ENCODE assay signal across 19 cellular contexts in the genomic region with DNA sequence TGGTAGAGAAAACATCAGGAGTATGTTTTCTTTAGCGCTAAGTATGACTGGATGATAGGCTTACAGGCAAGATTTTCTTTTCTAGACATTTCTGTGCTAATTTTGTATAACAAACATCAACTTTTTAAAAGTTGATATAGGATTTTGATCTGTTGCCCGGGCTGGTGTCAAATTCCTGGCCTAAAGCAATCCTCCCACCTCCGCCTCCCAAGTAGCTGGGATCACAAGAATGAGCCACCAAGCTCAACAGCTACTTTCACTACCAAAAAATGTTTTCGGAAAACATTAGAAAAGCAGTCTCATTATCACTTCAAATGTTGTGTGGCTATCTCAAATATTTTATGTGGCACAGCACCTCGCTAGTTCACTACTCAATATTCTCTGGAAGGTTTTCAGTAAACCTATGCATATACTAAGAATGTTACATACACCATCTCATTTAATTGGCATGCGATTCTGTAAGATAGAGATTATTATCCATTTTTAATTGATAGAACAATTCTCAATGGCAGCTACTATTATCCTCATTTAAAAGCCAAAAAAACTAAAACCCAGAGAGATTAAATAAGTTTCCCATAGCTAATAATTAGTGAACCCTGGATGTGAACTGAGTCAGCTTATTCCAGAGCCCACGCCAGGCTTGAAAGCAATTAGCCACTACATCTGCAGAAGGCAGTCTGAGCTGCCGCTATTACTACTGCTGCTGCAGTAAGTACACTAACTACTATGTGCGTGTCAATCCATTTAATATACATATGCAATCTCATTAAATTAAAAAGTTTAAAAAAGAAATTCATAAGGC. TPM values are rescaled to one million over a fixed set of nuclear protein-coding genes. Genes with fewer than 3 reads are reported as not detected.
DNase-seq lines count a peak whose midpoint lies in the region; ATAC-seq and TF ChIP-seq lines count a peak whose summit lies in the region.
"Had no signal": no experiment of that assay in that cellular context is flagged by ENCODE, and none has a peak within 500 bp of the region (broad histone marks: within the 10 kb centered on the region; RNA-seq: fewer than 3 reads in every experiment).

No MANE protein-coding gene starts in this region.

- H3K4ac ChIP-seq in IMR-90 (ENCODE audit: low read depth, low read length) = no peak overlapping the region

- no peak overlapping the region for H4K8ac ChIP-seq in IMR-90 (ENCODE audit: low read depth in 2 of 2, low read length in 2 of 2)

- H4K5ac ChIP-seq in IMR-90 (ENCODE audit: low read depth, low read length) = no peak overlapping the region

- no TSS peak for BruUV-seq in IMR-90 (replicated peaks; lab: Mats Ljungman, UMichigan)
- no TSS peak for BruUV-seq in mammary epithelial cell (replicated peaks; lab: Mats Ljungman, UMichigan)

- no peaks in the 10 kb centered on the region for H3K27me3 ChIP-seq in CD8-positive, alpha-beta T cell (ENCODE audit: insufficient read depth, low read length)
- no peaks in the 10 kb centered on the region for H3K27me3 ChIP-seq in IMR-90 (ENCODE audit: control insufficient read depth, insufficient read depth, low read length)
- H3K27me3 ChIP-seq in mammary epithelial cell (ENCODE audit: insufficient read depth, low read length) = no peaks in the 10 kb centered on the region
- H3K27me3 ChIP-seq in upper lobe of left lung = no peaks in the 10 kb centered on the region
- H3K27me3 ChIP-seq: adrenal gland, dorsolateral prefrontal cortex, ovary, sigmoid colon had no signal

- H4K91ac ChIP-seq in IMR-90 (ENCODE audit: insufficient read depth, low read depth, low read length) = no peak overlapping the region

- no peaks in the 10 kb centered on the region for H3K9me3 Mint-ChIP-seq in CD8-positive, alpha-beta T cell

- CTCF ChIA-PET in CD8-positive, alpha-beta T cell (lab: Charles Lee) = no interaction called here
- CTCF ChIA-PET in IMR-90 (lab: Yijun Ruan, JAX) = interaction anchor here (0.7 to 1.0 kb wide), 2 partner anchors 18 to 39 kb away, joined by 3 to 4 read pairs; no protein-coding TSS in a partner anchor
- CTCF ChIA-PET in mammary epithelial cell (lab: Charles Lee; ENCODE audit: low non-redundant PET) = no interaction called here

- no peak for TF ChIP-seq EP300 in upper lobe of left lung (IDR thresholded peaks at IDR 0.05)

- H3K27ac Mint-ChIP-seq in CD8-positive, alpha-beta T cell = peak overlapping the region; percentile 11
- H3K27ac Mint-ChIP-seq: B cell had no signal

- no peak overlapping the region for H2AK5ac ChIP-seq in IMR-90 (ENCODE audit: low read depth, low read length)

- no peak overlapping the region for H2BK5ac ChIP-seq in IMR-90 (ENCODE audit: low read depth, low read length, poor library complexity, severe bottlenecking)

- no peak for TF ChIP-seq POLR2A in IMR-90 (IDR thresholded peaks at IDR 0.05; ENCODE audit: low read depth, low read length)
- no peak for TF ChIP-seq POLR2A in upper lobe of left lung (IDR thresholded peaks at IDR 0.05)

- H3K27me3 Mint-ChIP-seq in CD8-positive, alpha-beta T cell (ENCODE audit: low read depth) = no peaks in the 10 kb centered on the region
- H3K27me3 Mint-ChIP-seq: B cell had no signal

- no peak overlapping the region for H3K4me3 ChIP-seq in CD8-positive, alpha-beta T cell (ENCODE audit: low read depth, low read length)
- H3K4me3 ChIP-seq in IMR-90 (ENCODE audit: insufficient read depth, low read depth, low read length) = no peak overlapping the region
- H3K4me3 ChIP-seq in mammary epithelial cell (replicated peaks in 1 of 3; ENCODE audit: insufficient read depth in 1 of 3, low read depth in 2 of 3, low read length in 3 of 3) = no peak overlapping the region
- H3K4me3 ChIP-seq in upper lobe of left lung = no peak overlapping the region
- H3K4me3 ChIP-seq: A549, adrenal gland, dorsolateral prefrontal cortex, ovary, sigmoid colon had no signal

- H3K9ac ChIP-seq in IMR-90 (ENCODE audit: low read depth, low read length) (no peak overlapping the region), mammary epithelial cell (ENCODE audit: insufficient read depth, low read length) (no peak overlapping the region)

- H3K27ac ChIP-seq in CD8-positive, alpha-beta T cell (ENCODE audit: low read depth, low read length) = no peak overlapping the region
- H3K27ac ChIP-seq in IMR-90 (ENCODE audit: insufficient read depth, low read length) (no peak overlapping the region), mammary epithelial cell (ENCODE audit: insufficient read depth, low read depth, low read length) (peak overlapping the region; percentile 39), upper lobe of left lung (no peak overlapping the region)
- H3K27ac ChIP-seq: A549, adrenal gland, dorsolateral prefrontal cortex, ovary, sigmoid colon had no signal

- peaks cover 89% of the 10 kb centered on the region for H4K20me1 ChIP-seq in IMR-90 (ENCODE audit: insufficient read depth, low read length)
- H4K20me1 ChIP-seq in mammary epithelial cell (ENCODE audit: insufficient read depth, low read length) = no peaks in the 10 kb centered on the region

- no peak for TF ChIP-seq CTCF in CD8-positive, alpha-beta T cell (IDR thresholded peaks at IDR 0.05)
- TF ChIP-seq CTCF in IMR-90 (conservative IDR thresholded peaks at IDR 0.05; ENCODE audit: low read depth, low read length) = no peak
- TF ChIP-seq CTCF in mammary epithelial cell (conservative IDR thresholded peaks at IDR 0.05 in 1 of 2, IDR thresholded peaks at IDR 0.05 in 1 of 2; ENCODE audit: extremely low read depth in 1 of 2, insufficient read depth in 1 of 2, low read depth in 1 of 2, low read length in 2 of 2) = no peak
- TF ChIP-seq CTCF in upper lobe of left lung (IDR thresholded peaks at IDR 0.05) = no peak

- POLR2A ChIA-PET in CD8-positive, alpha-beta T cell (lab: Charles Lee) = no interaction called here
- POLR2A ChIA-PET in IMR-90 (lab: Charles Lee; ENCODE audit: unreplicated experiment) = no interaction called here

- WGBS in IMR-90 (ENCODE audit: extremely low coverage in 2 of 2, insufficient read length in 1 of 2), 2 experiments = no CpG with 5 or more reads among the region's 9 CpGs
- WGBS in mammary epithelial cell (ENCODE audit: low coverage, missing lambda C conversion rate) = 48% methylated on average over 9 of the region's 9 CpGs
- 86 to 87% methylated on average over 9 of the region's 9 CpGs for WGBS in upper lobe of left lung, 2 donors

- no peak overlapping the region for H2BK120ac ChIP-seq in IMR-90 (ENCODE audit: low read depth, low read length)

- H2AFZ ChIP-seq in IMR-90 (replicated peaks; ENCODE audit: low read length, poor library complexity) (no peak overlapping the region), mammary epithelial cell (ENCODE audit: low read depth, low read length) (no peak overlapping the region)

- H3K4me2 ChIP-seq in IMR-90 (ENCODE audit: low read depth, low read length) (peak overlapping the region; percentile 16; the same call in 1 of the 2 replicates), mammary epithelial cell (ENCODE audit: insufficient read depth, low read depth, low read length) (peak overlapping the region; percentile 63)
- H3K4me2 ChIP-seq: A549 had no signal

- peaks cover 34% of the 10 kb centered on the region for H3K36me3 Mint-ChIP-seq in CD8-positive, alpha-beta T cell

- H3K79me2 ChIP-seq in mammary epithelial cell (ENCODE audit: insufficient read depth, low read length) = peaks cover 93% of the 10 kb centered on the region

- H2BK20ac ChIP-seq in IMR-90 (ENCODE audit: low read depth, low read length) = no peak overlapping the region

- DNase-seq in CD8-positive, alpha-beta T cell = no peak
- DNase-seq in IMR-90 (peak; percentile 30), mammary epithelial cell (no peak), kidney tubule cell (ENCODE audit: low spot score) (peak; percentile 39), NCI-H2227 (lab: John Stamatoyannopoulos, UW; ENCODE audit: unreplicated experiment) (no peak), NCI-H1436 treated with DMSO at 0.1 percent for 48 hours (lab: John Stamatoyannopoulos, UW) (no peak), upper lobe of left lung (no peak)
- DNase-seq: activated CD4-positive, alpha-beta T cell treated with anti-CD3 and anti-CD28 coated beads, Interleukin-2, amount 50 U/mL, for 48 hours; activated effector memory CD4-positive, alpha-beta T cell treated with Interleukin-2 at 50 U/mL for 16 hours; adrenal gland; DMS79; dorsolateral prefrontal cortex; foreskin melanocyte; NCI-H1105; ovary; sigmoid colon had no signal

- H3K4me1 Mint-ChIP-seq in CD8-positive, alpha-beta T cell (ENCODE audit: low read depth) = peaks cover 57% of the 10 kb centered on the region

- ATAC-seq in CD8-positive, alpha-beta T cell = no peak
- ATAC-seq in IMR-90 (ENCODE audit: low read depth) (peak; percentile 52), GM19455 (IDR thresholded peaks at IDR 0.05; ENCODE audit: unreplicated experiment) (no peak), upper lobe of left lung (ENCODE audit: low FRiP score in 2 of 2) (no peak)
- ATAC-seq: A549 had no signal

- in situ Hi-C loops in IMR-90 (cut with MboI; ENCODE audit: low sequenced_read_pairs) = no loop called here
- in situ Hi-C loops in mammary epithelial cell (cut with MboI; ENCODE audit: low sequenced_read_pairs in 2 of 2) = no loop called here

- H3K18ac ChIP-seq in IMR-90 (ENCODE audit: low read depth, low read length) = no peak overlapping the region

- H2AK9ac ChIP-seq in IMR-90 (replicated peaks; ENCODE audit: low read depth, low read length, poor library complexity) = no peak overlapping the region

- TF ChIP-seq RAD21 in IMR-90 (IDR thresholded peaks at IDR 0.05; ENCODE audit: low read length) = no peak

- peaks cover 34 to 81% of the 10 kb centered on the region in 2 experiments for H3K79me1 ChIP-seq in IMR-90 (ENCODE audit: low read depth in 1 of 2, low read length in 2 of 2)

- H3K4me3 Mint-ChIP-seq in CD8-positive, alpha-beta T cell = no peak overlapping the region
- H3K4me3 Mint-ChIP-seq: B cell had no signal

- H3K56ac ChIP-seq in IMR-90 (ENCODE audit: extremely low read depth, insufficient read depth, low read length) = no peak overlapping the region

- H3K23ac ChIP-seq in IMR-90 (ENCODE audit: low read depth, low read length) = no peak overlapping the region

- no peaks in the 10 kb centered on the region for H3K36me3 ChIP-seq in CD8-positive, alpha-beta T cell (ENCODE audit: insufficient read depth, low read length)
- H3K36me3 ChIP-seq in IMR-90 (ENCODE audit: control insufficient read depth, insufficient read depth, low read length) (no peaks in the 10 kb centered on the region; the same call in 1 of the 2 replicates), mammary epithelial cell (ENCODE audit: insufficient read depth, low read length) (peaks cover 3% of the 10 kb centered on the region), upper lobe of left lung (peaks cover 0 to 5% (median 0%) of the 10 kb centered on the region in 4 donors)
- H3K36me3 ChIP-seq: adrenal gland, ovary, sigmoid colon had no signal

- dilution Hi-C loops in IMR-90 (cut with HindIII; ENCODE audit: low sequenced_read_pairs, unreplicated experiment) = no loop called here
- dilution Hi-C loops in mammary epithelial cell (cut with HindIII; ENCODE audit: low sequenced_read_pairs) = no loop called here

- peaks cover 23% of the 10 kb centered on the region for H3K9me1 ChIP-seq in IMR-90 (ENCODE audit: insufficient read depth, low read length)

- no peak overlapping the region for H2BK15ac ChIP-seq in IMR-90 (ENCODE audit: low read depth, low read length)

- intact Hi-C loops in CD8-positive, alpha-beta T cell (cut with DNase I, micrococcal nuclease) = no loop called here
- intact Hi-C loops in IMR-90 (cut with micrococcal nuclease) = no loop called here
- intact Hi-C loops in mammary epithelial cell (cut with micrococcal nuclease) = no loop called here

- peaks cover 17% of the 10 kb centered on the region for H3K4me1 ChIP-seq in CD8-positive, alpha-beta T cell (ENCODE audit: insufficient read depth, low read length)
- H3K4me1 ChIP-seq in IMR-90 (ENCODE audit: control insufficient read depth, insufficient read depth, low read length) (peaks cover 16% of the 10 kb centered on the region), mammary epithelial cell (ENCODE audit: insufficient read depth, low read length) (peaks cover 32% of the 10 kb centered on the region), upper lobe of left lung (peaks cover 22 to 53% (median 30%) of the 10 kb centered on the region in 4 donors)
- H3K4me1 ChIP-seq: A549 had no signal

- no peaks in the 10 kb centered on the region for H3K9me3 ChIP-seq in CD8-positive, alpha-beta T cell (ENCODE audit: low read length)
- H3K9me3 ChIP-seq in IMR-90 (ENCODE audit: control insufficient read depth, insufficient read depth, low read length) (no peaks in the 10 kb centered on the region), mammary epithelial cell (replicated peaks; ENCODE audit: insufficient read depth, low read length) (no peaks in the 10 kb centered on the region), upper lobe of left lung (no peaks in the 10 kb centered on the region)
- H3K9me3 ChIP-seq: adrenal gland, ovary, sigmoid colon had no signal

- H3K14ac ChIP-seq in IMR-90 (replicated peaks; ENCODE audit: low read depth, low read length) = no peak overlapping the region

RNA-seq across cellular contexts. Expression of gene CREBBP, which starts 41.7 kb away (rescaled TPM):
- 100 to 1,000 TPM; 186 to 189 TPM for total RNA-seq in CD8-positive, alpha-beta T cell
- total RNA-seq in IMR-90 (2012; rRNA removed) (7.3 and 8.3 TPM in 2 replicates), mammary epithelial cell (10 to 100 TPM; 20.2 to 45.0 TPM), upper lobe of left lung (100 to 1,000 TPM in 3 of 6 donors, 10 to 100 TPM in 3; 54.1 to 175 (median 99.2) TPM)
- polyA plus RNA-seq in IMR-90 (2012; rRNA removed) (12.5 and 14.4 TPM in 2 replicates), mammary epithelial cell (3.2 TPM)
- polyA plus RNA-seq in IMR-90 (2012; cell fraction: cytosol; rRNA removed) = 3.9 and 6.7 TPM in 2 replicates
- 20.8 and 24.3 TPM in 2 replicates for polyA plus RNA-seq in IMR-90 (2012; cell fraction: nucleus; rRNA removed; ENCODE audit: low replicate concordance)
- polyA minus RNA-seq in mammary epithelial cell = 49.9 TPM

Comparison
In these comparisons a context has a peak if more than half of its experiments do, and no peak if none do; other contexts are left out.
1. DNase-seq: peak in IMR-90 (single experiment) and kidney tubule cell (single experiment); none in CD8-positive, alpha-beta T cell (0 of 7), mammary epithelial cell (single experiment), NCI-H2227 (single experiment), NCI-H1436 treated with DMSO at 0.1 percent for 48 hours (single experiment) and upper lobe of left lung (0 of 2).